In the genomic region with DNA sequence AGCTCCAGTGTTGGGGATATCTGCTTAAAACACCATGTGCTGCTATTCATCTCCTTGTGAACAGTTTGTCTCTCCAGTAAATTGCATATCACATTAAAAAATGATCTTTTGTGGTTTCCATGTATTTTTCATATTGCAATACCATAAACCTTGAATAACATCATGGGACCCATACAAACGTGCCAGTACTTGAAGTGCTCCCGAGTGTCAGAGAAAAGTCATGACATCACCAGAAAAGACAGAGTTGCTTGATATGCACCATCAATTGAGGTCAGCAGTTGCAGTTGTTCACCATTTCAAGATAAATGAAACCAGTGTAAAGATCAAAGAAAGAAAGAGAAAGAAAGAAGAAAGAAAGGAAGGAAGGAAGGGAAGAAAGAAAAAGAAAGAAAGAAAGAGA, we compare ENCODE assay signal across 28 cellular contexts.
"Had no signal": no experiment of that assay in that cellular context is flagged by ENCODE, and none has a peak within 500 bp of the region (broad histone marks: within the 10 kb centered on the region; RNA-seq: fewer than 3 reads in every experiment).

No MANE protein-coding gene starts in this region.

- H3K36me3 ChIP-seq: esophagus squamous epithelium, gastrocnemius medialis, heart right ventricle, left lung had no signal

- H3K27me3 ChIP-seq: dorsolateral prefrontal cortex, esophagus squamous epithelium, gastrocnemius medialis, heart right ventricle, left lung had no signal

- H3K36me3 Mint-ChIP-seq: mesothelial cell of epicardium had no signal

- H3K4me1 Mint-ChIP-seq: naive B cell had no signal

- DNase-seq: dermis blood vessel endothelial cell; dorsolateral prefrontal cortex; effector CD4-positive, alpha-beta T cell; effector memory CD4-positive, alpha-beta T cell; erythroblast; esophagus squamous epithelium; foreskin fibroblast; foreskin melanocyte; gastrocnemius medialis; glutamatergic neuron; head of caudate nucleus; heart right ventricle; hippocampal formation; left cardiac atrium; left lung; left ventricle myocardium superior; mesenchymal stem cell; mucosa of descending colon; naive B cell had no signal

- ATAC-seq: esophagus mucosa, gastrocnemius medialis, heart right ventricle, left cardiac atrium, left lung, left ventricle myocardium superior, mucosa of descending colon had no signal

- H3K4me3 ChIP-seq: coronary artery, dorsolateral prefrontal cortex, esophagus squamous epithelium, gastrocnemius medialis, heart right ventricle, left lung, lung, mucosa of descending colon had no signal

- H3K27ac ChIP-seq: coronary artery, dorsolateral prefrontal cortex, epithelial cell of prostate, esophagus squamous epithelium, gastrocnemius medialis, heart right ventricle, left lung had no signal

- H3K4me1 ChIP-seq: esophagus squamous epithelium, gastrocnemius medialis had no signal

- H3K4me3 Mint-ChIP-seq: mesothelial cell of epicardium had no signal

- H3K9me3 ChIP-seq: esophagus squamous epithelium, gastrocnemius medialis, mucosa of descending colon had no signal

- FAIRE-seq: colon, endothelial cell of umbilical vein, islet of Langerhans, keratinocyte had no signal

- H3K27ac Mint-ChIP-seq: mesothelial cell of epicardium had no signal
